Comparison of ENCODE assay signal across 25 cellular contexts in genomic region chr20:23002276-23002675, GRCh38. TPM values are rescaled to one million over a fixed set of nuclear protein-coding genes. Genes with fewer than 3 reads are reported as not detected.
"Had no signal": no experiment of that assay in that cellular context is flagged by ENCODE, and none has a peak within 500 bp of the region (broad histone marks: within the 10 kb centered on the region; RNA-seq: fewer than 3 reads in every experiment).

No MANE protein-coding gene starts in this region.

- ATAC-seq: effector memory CD8-positive, alpha-beta T cell; left cardiac atrium; psoas muscle; right lobe of liver; stimulated activated effector memory CD8-positive, alpha-beta T cell treated with anti-CD3 and anti-CD28 coated beads, Interleukin-12 subunit alpha, Interleukin-12 subunit beta, amount 100 ng/mL, for 72 hours; stimulated activated naive CD8-positive, alpha-beta T cell treated with anti-CD3 and anti-CD28 coated beads, Interleukin-15, Interleukin-2, amounts not matched to agents 100 U/mL and 50 U/mL, for 24 hours had no signal

- H2AFZ ChIP-seq: parathyroid adenoma had no signal

- H3K79me2 ChIP-seq: parathyroid adenoma had no signal

- H3K4me3 Mint-ChIP-seq: effector memory CD8-positive, alpha-beta T cell; naive B cell; nephron progenitor cell; stimulated activated effector memory CD8-positive, alpha-beta T cell treated with anti-CD3 and anti-CD28 coated beads, Interleukin-12 subunit alpha, Interleukin-12 subunit beta, amount 100 ng/mL, for 72 hours had no signal

- H3K9me3 ChIP-seq: esophagus squamous epithelium, left ventricle myocardium inferior, psoas muscle, right lobe of liver, tibial artery, upper lobe of left lung, vagina had no signal

- H3K36me3 Mint-ChIP-seq: naive B cell; stimulated activated effector memory CD8-positive, alpha-beta T cell treated with anti-CD3 and anti-CD28 coated beads, Interleukin-12 subunit alpha, Interleukin-12 subunit beta, amount 100 ng/mL, for 72 hours had no signal

- H3K9me3 Mint-ChIP-seq: effector memory CD8-positive, alpha-beta T cell; naive B cell; nephron progenitor cell; stimulated activated effector memory CD8-positive, alpha-beta T cell treated with anti-CD3 and anti-CD28 coated beads, Interleukin-12 subunit alpha, Interleukin-12 subunit beta, amount 100 ng/mL, for 72 hours had no signal

- H3K36me3 ChIP-seq: esophagus squamous epithelium, left ventricle myocardium inferior, right lobe of liver, tibial artery, upper lobe of left lung, vagina had no signal

- H3K27me3 ChIP-seq: esophagus squamous epithelium, right lobe of liver, tibial artery, upper lobe of left lung, vagina had no signal

- H3K27ac Mint-ChIP-seq: effector memory CD8-positive, alpha-beta T cell; nephron progenitor cell; stimulated activated effector memory CD8-positive, alpha-beta T cell treated with anti-CD3 and anti-CD28 coated beads, Interleukin-12 subunit alpha, Interleukin-12 subunit beta, amount 100 ng/mL, for 72 hours had no signal

- H3K4me3 ChIP-seq: esophagus squamous epithelium, left ventricle myocardium inferior, lung, psoas muscle, right lobe of liver, tibial artery, upper lobe of left lung, vagina had no signal

- H3K4me1 Mint-ChIP-seq: naive B cell; stimulated activated effector memory CD8-positive, alpha-beta T cell treated with anti-CD3 and anti-CD28 coated beads, Interleukin-12 subunit alpha, Interleukin-12 subunit beta, amount 100 ng/mL, for 72 hours had no signal

- DNase-seq: effector memory CD8-positive, alpha-beta T cell; esophagus squamous epithelium; foreskin fibroblast; kidney; left cardiac atrium; left ventricle myocardium inferior; mesenchymal stem cell; midbrain; naive B cell; nephron progenitor cell; psoas muscle; retina; right lobe of liver; stimulated activated CD4-positive, alpha-beta T cell treated with anti-CD3 and anti-CD28 coated beads, Interleukin-4, amount 100 ng/mL, for 1 hour; stimulated activated CD8-positive, alpha-beta memory T cell treated with anti-CD3 and anti-CD28 coated beads, Interleukin-4, amount 100 ng/mL, for 48 hours; stimulated activated naive CD8-positive, alpha-beta T cell treated with anti-CD3 and anti-CD28 coated beads, Interleukin-15, Interleukin-2, amounts not matched to agents 100 U/mL and 50 U/mL, for 24 hours; tibial artery; upper lobe of left lung had no signal

- H3K4me1 ChIP-seq: esophagus squamous epithelium, parathyroid adenoma, psoas muscle, right lobe of liver, tibial artery, vagina had no signal

- H3K9ac ChIP-seq: parathyroid adenoma had no signal

- H3K27ac ChIP-seq: esophagus squamous epithelium, left ventricle myocardium inferior, parathyroid adenoma, psoas muscle, right lobe of liver, tibial artery, upper lobe of left lung, vagina had no signal

RNA-seq across cellular contexts. Expression of gene SSTR4, which starts 32.8 kb away (rescaled TPM):
- total RNA-seq: epithelial cell of proximal tubule, esophagus squamous epithelium, kidney, left cardiac atrium, left ventricle myocardium inferior, lung, omental fat pad, psoas muscle, right lobe of liver, temporal lobe, vagina had no signal
- polyA plus RNA-seq: psoas muscle had no signal
